ENCODE assay signal across 11 cellular contexts in genomic region chr3:5250467-5251195, GRCh38.
A peak's percentile ranks its signal among the peaks of the same experiment; 100 is the strongest.
DNase-seq lines count a peak whose midpoint lies in the region; ATAC-seq and TF ChIP-seq lines count a peak whose summit lies in the region.
"Had no signal": no experiment of that assay in that cellular context is flagged by ENCODE, and none has a peak within 500 bp of the region (broad histone marks: within the 10 kb centered on the region; RNA-seq: fewer than 3 reads in every experiment).

No MANE protein-coding gene starts in this region.

- H3K9me3 Mint-ChIP-seq in Calu3 (ENCODE audit: low read depth, unreplicated experiment): no peaks in the 10 kb centered on the region
- H3K9me3 Mint-ChIP-seq: activated T-helper 17 cell treated with anti-CD3 and anti-CD28 coated beads, Interleukin-2, amount 50 U/mL, for 72 hours had no signal

- TF ChIP-seq EP300 in esophagus muscularis mucosa (IDR thresholded peaks at IDR 0.05): no peak

- ATAC-seq in psoas muscle: no peak
- ATAC-seq: activated T-helper 17 cell treated with anti-CD3 and anti-CD28 coated beads, Interleukin-2, amount 50 U/mL, for 72 hours had no signal

- H3K9me3 ChIP-seq in esophagus muscularis mucosa (no peaks in the 10 kb centered on the region), psoas muscle (no peaks in the 10 kb centered on the region)

- H3K4me1 Mint-ChIP-seq in Calu3 (ENCODE audit: low read depth, unreplicated experiment): no peaks in the 10 kb centered on the region
- H3K4me1 Mint-ChIP-seq: activated T-helper 17 cell treated with anti-CD3 and anti-CD28 coated beads, Interleukin-2, amount 50 U/mL, for 72 hours had no signal

- H3K27ac Mint-ChIP-seq in Calu3 (ENCODE audit: unreplicated experiment): no peak overlapping the region
- H3K27ac Mint-ChIP-seq: activated T-helper 17 cell treated with anti-CD3 and anti-CD28 coated beads, Interleukin-2, amount 50 U/mL, for 72 hours had no signal

- DNase-seq in Calu3: peak; percentile 24
- DNase-seq in NCI-H2081 treated with DMSO at 0.1 percent for 48 hours (lab: John Stamatoyannopoulos, UW): peak; percentile 39
- no peak for DNase-seq in esophagus muscularis mucosa (ENCODE audit: extremely low spot score)
- DNase-seq in psoas muscle: no peak
- DNase-seq in OCI-M2 (lab: John Stamatoyannopoulos, UW; ENCODE audit: unreplicated experiment): no peak
- no peak for DNase-seq in A172 (ENCODE audit: low spot score)
- DNase-seq in activated CD4-positive, CD25-positive, alpha-beta regulatory T cell treated with anti-CD3 and anti-CD28 coated beads, Interleukin-2, amount 50 U/mL, for 72 hours: no peak
- DNase-seq in T1000 (lab: John Stamatoyannopoulos, UW): no peak
- DNase-seq: mesendoderm; stimulated activated CD4-positive, alpha-beta T cell treated with anti-CD3 and anti-CD28 coated beads, Interleukin-4, amount 100 ng/mL, for 4 hours had no signal

- no TSS peak for BruUV-seq in Calu3 (replicated peaks; lab: Mats Ljungman, UMichigan)

- no peak for TF ChIP-seq CTCF in Calu3 (IDR thresholded peaks at IDR 0.05; ENCODE audit: unreplicated experiment)
- no peak for TF ChIP-seq CTCF in esophagus muscularis mucosa (IDR thresholded peaks at IDR 0.05)
- no peak for TF ChIP-seq CTCF in psoas muscle (IDR thresholded peaks at IDR 0.05)

- H3K4me3 Mint-ChIP-seq in Calu3 (ENCODE audit: low read depth, unreplicated experiment): peak overlapping the region; percentile 60
- H3K4me3 Mint-ChIP-seq: activated T-helper 17 cell treated with anti-CD3 and anti-CD28 coated beads, Interleukin-2, amount 50 U/mL, for 72 hours had no signal

- no peak for TF ChIP-seq POLR2A in esophagus muscularis mucosa (IDR thresholded peaks at IDR 0.05; ENCODE audit: low read depth)

- no peaks in the 10 kb centered on the region for H3K36me3 Mint-ChIP-seq in Calu3 (ENCODE audit: insufficient read depth, unreplicated experiment)

- H3K27me3 ChIP-seq in esophagus muscularis mucosa (no peaks in the 10 kb centered on the region), psoas muscle (ENCODE audit: insufficient read depth in 3 of 3, low read length in 2 of 3) (no peaks in the 10 kb centered on the region)

- H3K27ac ChIP-seq in esophagus muscularis mucosa (replicated peaks in 1 of 4) (no peak overlapping the region), psoas muscle (no peak overlapping the region)

- CTCF ChIA-PET in Calu3 (lab: Charles Lee): interaction anchor here (0.9 kb wide), 1 partner anchor 17 kb away, joined by 3 read pairs; no protein-coding TSS in a partner anchor

- H3K27me3 Mint-ChIP-seq in Calu3 (ENCODE audit: unreplicated experiment): no peaks in the 10 kb centered on the region
- H3K27me3 Mint-ChIP-seq: activated T-helper 17 cell treated with anti-CD3 and anti-CD28 coated beads, Interleukin-2, amount 50 U/mL, for 72 hours had no signal

- intact Hi-C loops in Calu3 (cut with micrococcal nuclease; ENCODE audit: unreplicated experiment): no loop called here
- intact Hi-C loops in esophagus muscularis mucosa (cut with DNase I): no loop called here
- intact Hi-C loops in psoas muscle (cut with DNase I): no loop called here

- H3K4me3 ChIP-seq in esophagus muscularis mucosa (peak overlapping the region; percentile 38 to 50 (median 44)), psoas muscle (peak overlapping the region; percentile 48)

- 26% methylated on average over 9 of the region's 9 CpGs for WGBS in esophagus muscularis mucosa
- 39 to 41% (median 39%) methylated on average over 9 of the region's 9 CpGs for WGBS in psoas muscle, 3 donors

- H3K36me3 ChIP-seq in esophagus muscularis mucosa: no peaks in the 10 kb centered on the region
- H3K36me3 ChIP-seq in psoas muscle (ENCODE audit: insufficient read depth in 1 of 2, low read depth in 1 of 2): no peaks in the 10 kb centered on the region

- H3K4me1 ChIP-seq in esophagus muscularis mucosa: peaks cover 0 to 13% (median 0%) of the 10 kb centered on the region in 4 donors
- H3K4me1 ChIP-seq in psoas muscle: no peaks in the 10 kb centered on the region

Comparison
In these comparisons a context has a peak if more than half of its experiments do, and no peak if none do; other contexts are left out.
1. DNase-seq: peak in Calu3 (single experiment) and NCI-H2081 treated with DMSO at 0.1 percent for 48 hours (single experiment); none in esophagus muscularis mucosa (single experiment), psoas muscle (0 of 2), OCI-M2 (single experiment), A172 (single experiment), activated CD4-positive, CD25-positive, alpha-beta regulatory T cell treated with anti-CD3 and anti-CD28 coated beads, Interleukin-2, amount 50 U/mL, for 72 hours (single experiment) and T1000 (single experiment).